17 cellular contexts compared by ENCODE assay signal in the genomic region with DNA sequence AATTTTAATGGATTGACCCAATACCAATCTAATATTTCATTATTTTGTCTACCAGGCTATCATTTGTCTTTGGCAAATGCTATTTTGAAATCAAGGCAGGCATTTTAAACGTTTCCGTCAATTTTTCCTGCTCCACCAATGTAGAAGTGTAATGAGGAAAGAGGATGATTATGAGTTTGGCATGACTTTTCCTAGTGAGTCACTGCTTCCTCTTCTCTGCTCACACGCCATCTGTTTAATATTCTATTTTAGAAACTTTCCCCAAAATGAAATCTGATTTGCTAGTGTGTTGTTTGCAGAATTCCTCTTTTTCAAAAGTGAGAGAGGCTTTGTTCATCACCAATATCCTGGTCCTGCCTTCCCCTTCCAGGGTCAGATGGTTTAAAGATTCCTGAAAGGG. TPM values are rescaled to one million over a fixed set of nuclear protein-coding genes. Genes with fewer than 3 reads are reported as not detected.
DNase-seq lines count a peak whose midpoint lies in the region; ATAC-seq, FAIRE-seq and TF ChIP-seq lines count a peak whose summit lies in the region.
"Had no signal": no experiment of that assay in that cellular context is flagged by ENCODE, and none has a peak within 500 bp of the region (broad histone marks: within the 10 kb centered on the region; RNA-seq: fewer than 3 reads in every experiment).

No MANE protein-coding gene starts in this region.

- 59 to 76% (median 71%) methylated on average over 3 of the region's 3 CpGs for WGBS in stomach, 5 donors

- H3K9me3 ChIP-seq in PC-3 (ENCODE audit: low read length): no peaks in the 10 kb centered on the region
- H3K9me3 ChIP-seq in stomach: peaks cover 0 to 5% (median 0%) of the 10 kb centered on the region in 4 donors
- H3K9me3 ChIP-seq in kidney (ENCODE audit: control insufficient read depth in 1 of 2, low read length in 2 of 2): no peaks in the 10 kb centered on the region

- H3K36me3 ChIP-seq in PC-3 (ENCODE audit: low read depth, low read length) (no peaks in the 10 kb centered on the region), stomach (no peaks in the 10 kb centered on the region), kidney (ENCODE audit: control insufficient read depth in 1 of 2, insufficient read depth in 2 of 2, low read length in 2 of 2) (no peaks in the 10 kb centered on the region)

- H3K4me2 ChIP-seq in PC-3 (ENCODE audit: low read length): no peak overlapping the region
- H3K4me2 ChIP-seq: hepatocyte had no signal

- no peak for TF ChIP-seq EP300 in stomach (IDR thresholded peaks at IDR 0.05)

- POLR2A ChIA-PET in PC-3 (lab: Charles Lee; ENCODE audit: unreplicated experiment): no interaction called here

- H3K4me1 ChIP-seq in PC-3 (ENCODE audit: insufficient read depth, low read length) (peaks cover 9% of the 10 kb centered on the region; the same call in 1 of the 2 replicates), stomach (no peaks in the 10 kb centered on the region), kidney (ENCODE audit: control insufficient read depth in 1 of 2, insufficient read depth in 1 of 2, low read depth in 1 of 2, low read length in 2 of 2) (no peaks in the 10 kb centered on the region)

- H3K27me3 ChIP-seq in PC-3 (ENCODE audit: low read length) (no peaks in the 10 kb centered on the region), stomach (no peaks in the 10 kb centered on the region)
- H3K27me3 ChIP-seq: hepatocyte had no signal

- no peaks in the 10 kb centered on the region for H4K20me1 ChIP-seq in PC-3 (ENCODE audit: low read length)

- H2AFZ ChIP-seq in PC-3 (ENCODE audit: low read length): no peak overlapping the region
- H2AFZ ChIP-seq: hepatocyte had no signal

- CTCF ChIA-PET in PC-3 (lab: Charles Lee): no interaction called here

- DNase-seq in CD1c-positive myeloid dendritic cell (ENCODE audit: extremely low spot score): peak; percentile 92
- peak; percentile 63 for DNase-seq in PC-3
- peak; percentile 26 for DNase-seq in fibroblast of peridontal ligament (ENCODE audit: extremely low read depth)
- peak; percentile 15 for DNase-seq in pons (ENCODE audit: low spot score)
- no peak for DNase-seq in activated T-cell treated with anti-CD3 and anti-CD28 coated beads, Interleukin-2, amount 50 U/mL, for 48 hours
- no peak for DNase-seq in NCI-H69 (lab: John Stamatoyannopoulos, UW)
- DNase-seq in stomach: no peak
- DNase-seq in kidney: no peak
- DNase-seq: activated CD4-positive, CD25-positive, alpha-beta regulatory T cell treated with anti-CD3 and anti-CD28 coated beads, Interleukin-2, amount 50 U/mL, for 72 hours; H9; midbrain had no signal

- intact Hi-C loops in PC-3 (cut with micrococcal nuclease): no loop called here
- intact Hi-C loops in stomach (cut with DNase I; ENCODE audit: low total_unique reads): no loop called here
- intact Hi-C loops in kidney (cut with DNase I): no loop called here

- no TSS peak for BruUV-seq in PC-3 (replicated peaks; lab: Mats Ljungman, UMichigan)

- no peaks in the 10 kb centered on the region for H3F3A ChIP-seq in PC-3 (ENCODE audit: low read length, unreplicated experiment)

- no peaks in the 10 kb centered on the region for H3K79me2 ChIP-seq in PC-3 (ENCODE audit: low read length)
- H3K79me2 ChIP-seq: hepatocyte had no signal

- H3K4me3 ChIP-seq in PC-3 (ENCODE audit: low read length) (no peak overlapping the region), stomach (no peak overlapping the region), kidney (ENCODE audit: low read length in 2 of 2) (no peak overlapping the region)
- H3K4me3 ChIP-seq: GM12878, hepatocyte, K562 had no signal

- H3K9ac ChIP-seq in PC-3 (ENCODE audit: low read length) (peak overlapping the region; percentile 11; the same call in 1 of the 2 replicates), kidney (ENCODE audit: low read length in 2 of 2) (no peak overlapping the region)

- H3K27ac ChIP-seq in PC-3 (ENCODE audit: low read length): peak overlapping the region; percentile 60
- H3K27ac ChIP-seq in stomach: peak overlapping the region in 1 of 5 donors; percentile 47
- no peak overlapping the region for H3K27ac ChIP-seq in kidney (ENCODE audit: low read depth in 2 of 2, low read length in 2 of 2)
- H3K27ac ChIP-seq: hepatocyte had no signal

- ATAC-seq in PC-3: peak; percentile 29; the same call in 1 of the 2 replicates
- ATAC-seq: activated T-helper 17 cell treated with anti-CD3 and anti-CD28 coated beads, Interleukin-2, amount 50 U/mL, for 72 hours; GM12878; K562; SK-N-SH treated with all-trans-retinoic acid at 6 μM for 48 hours had no signal

- no peak for FAIRE-seq in kidney (lab: Jason Lieb, UNC)
- FAIRE-seq: GM12878, GM19239, K562 had no signal

- TF ChIP-seq CTCF in PC-3 (conservative IDR thresholded peaks at IDR 0.05; ENCODE audit: low read depth, low read length) (no peak), stomach (IDR thresholded peaks at IDR 0.05) (no peak), kidney (IDR thresholded peaks at IDR 0.05; ENCODE audit: borderline replicate concordance, extremely low read depth, insufficient read depth) (no peak)

- H3K9me2 ChIP-seq in PC-3 (replicated peaks; ENCODE audit: low read length): no peaks in the 10 kb centered on the region

- no peak for TF ChIP-seq POLR2A in stomach (IDR thresholded peaks at IDR 0.05)

RNA-seq across cellular contexts. Expression of a gene that starts 42.5 kb away (rescaled TPM):
- 0.84 and 1.8 TPM in 2 replicates for total RNA-seq in PC-3 (2014; rRNA removed)
- 10 to 100 TPM; 11.2 to 51.2 (median 32.7) TPM for total RNA-seq in stomach
- 10 to 100 TPM; 10.2 to 41.1 (median 38.0) TPM for polyA plus RNA-seq in stomach
- total RNA-seq in kidney: 9.4 TPM
- 2.1 TPM for polyA plus RNA-seq in kidney (ENCODE audit: insufficient read depth, low read depth, low replicate concordance)
- total RNA-seq: activated T-helper 17 cell treated with anti-CD3 and anti-CD28 coated beads, Interleukin-2, amount 50 U/mL, for 72 hours; GM12878; K562 had no signal
- polyA plus RNA-seq: GM12878, K562 had no signal

Comparison
In these comparisons a context has a peak if more than half of its experiments do, and no peak if none do; other contexts are left out.
1. DNase-seq: peak in CD1c-positive myeloid dendritic cell (single experiment), PC-3 (single experiment), fibroblast of peridontal ligament (single experiment) and pons (single experiment); none in activated T-cell treated with anti-CD3 and anti-CD28 coated beads, Interleukin-2, amount 50 U/mL, for 48 hours (0 of 2), NCI-H69 (single experiment), stomach (single experiment) and kidney (single experiment).